ENCODE assay signal across 8 cellular contexts in genomic region chr20:44885392-44886275, GRCh38. TPM values are rescaled to one million over a fixed set of nuclear protein-coding genes. Genes with fewer than 3 reads are reported as not detected.
DNase-seq lines count a peak whose midpoint lies in the region; ATAC-seq lines count a peak whose summit lies in the region.

YWHAB (plus strand) TSS chr20:44885705; CDS start chr20:44901534, 15,829 bp downstream.

- CTCF ChIA-PET in CD8-positive, alpha-beta memory T cell (lab: Charles Lee) = interaction anchor here (0.9 to 1.2 kb wide), 3 partner anchors 74 to 575 kb away, joined by 3 read pairs; partner anchors contain the start of genes FITM2 and TOMM34

- H3K27ac ChIP-seq in CD8-positive, alpha-beta memory T cell (ENCODE audit: low read depth, low read length) = peak within 1 kb of the TSS; percentile 86

- DNase-seq in CD8-positive, alpha-beta memory T cell = peak; percentile 95 to 98 (median 96)
- peak; percentile 94 for DNase-seq in HS-27A (ENCODE audit: low read depth)
- DNase-seq in NK-92 (lab: John Stamatoyannopoulos, UW; ENCODE audit: unreplicated experiment) = peak; percentile 83
- peak; percentile 91 to 96 for DNase-seq in activated CD8-positive, alpha-beta memory T cell treated with anti-CD3 and anti-CD28 coated beads for 1 hour (ENCODE audit: extremely low read depth in 1 of 2, low read depth in 1 of 2)
- DNase-seq in effector CD4-positive, alpha-beta T cell = peak; percentile 96
- peak; percentile 95 to 97 for DNase-seq in lung microvascular endothelial cell (ENCODE audit: low read depth in 2 of 2)
- DNase-seq in stimulated activated CD4-positive, alpha-beta T cell treated with anti-CD3 and anti-CD28 coated beads, TNF-alpha, amount 100 ng/mL, for 48 hours (ENCODE audit: low read depth in 3 of 3) = peak; percentile 97 to 99 (median 97)

- no peaks in the 10 kb centered on the region for H3K9me3 ChIP-seq in CD8-positive, alpha-beta memory T cell (ENCODE audit: low read length)

- H3K36me3 Mint-ChIP-seq in CD8-positive, alpha-beta memory T cell = peaks cover 0 to 45% (median 2%) of the 10 kb centered on the region in 3 donors

- H3K4me1 ChIP-seq in CD8-positive, alpha-beta memory T cell (ENCODE audit: insufficient read depth, low read length) = peaks cover 50% of the 10 kb centered on the region

- peaks cover 58 to 67% (median 61%) of the 10 kb centered on the region in 3 donors for H3K4me1 Mint-ChIP-seq in CD8-positive, alpha-beta memory T cell

- no peaks in the 10 kb centered on the region for H3K9me3 Mint-ChIP-seq in CD8-positive, alpha-beta memory T cell

- peak within 1 kb of the TSS; percentile 83 to 99 (median 96) for H3K27ac Mint-ChIP-seq in CD8-positive, alpha-beta memory T cell

- POLR2A ChIA-PET in CD8-positive, alpha-beta memory T cell (lab: Charles Lee) = interaction anchor here (0.7 to 1.2 kb wide), 8 partner anchors 22 to 234 kb away, joined by 3 to 7 read pairs (median 4); partner anchors contain the start of genes PABPC1L, STK4 and TOMM34

- peak within 1 kb of the TSS; percentile 85 to 99 (median 97) for H3K4me3 Mint-ChIP-seq in CD8-positive, alpha-beta memory T cell

- H3K27me3 Mint-ChIP-seq in CD8-positive, alpha-beta memory T cell = no peaks in the 10 kb centered on the region

- H3K36me3 ChIP-seq in CD8-positive, alpha-beta memory T cell (ENCODE audit: insufficient read depth, low read length) = no peaks in the 10 kb centered on the region

- peak; percentile 95 for ATAC-seq in GM19463 (IDR thresholded peaks at IDR 0.05; ENCODE audit: unreplicated experiment)

- no peaks in the 10 kb centered on the region for H3K27me3 ChIP-seq in CD8-positive, alpha-beta memory T cell (ENCODE audit: insufficient read depth, low read length, poor library complexity, severe bottlenecking)

- peak within 1 kb of the TSS; percentile 89 for H3K4me3 ChIP-seq in CD8-positive, alpha-beta memory T cell (ENCODE audit: low read length)

RNA-seq across cellular contexts. Expression of gene YWHAB, which starts in this region (rescaled TPM):
- total RNA-seq in CD8-positive, alpha-beta memory T cell = 100 to 1,000 TPM; 275 to 276 TPM
- 661 TPM for polyA plus RNA-seq in CD8-positive, alpha-beta memory T cell
- total RNA-seq in lung microvascular endothelial cell = 76.9 and 96.6 TPM in 2 replicates

Comparison
In these comparisons a context has a peak if more than half of its experiments do, and no peak if none do; other contexts are left out.
1. Peak in every context shown above with its lines: DNase-seq, ATAC-seq, H3K4me3 ChIP-seq and H3K27ac ChIP-seq.